Comparison of ENCODE assay signal across 1 cellular context in genomic region chr7:106568680-106569499, GRCh38.
TF ChIP-seq lines count a peak whose summit lies in the region.

No MANE protein-coding gene starts in this region.

TF ChIP-seq in K562, 482 proteins besides CTCF, POLR2A, EP300 and RAD21 (continued from another document and continues in another):
- peak; percentile 48; the same call in 1 of the 2 replicates for TF ChIP-seq HSF4 (CRISPR knock-in tag; IDR thresholded peaks at IDR 0.05; ENCODE audit: borderline replicate concordance)
- TF ChIP-seq NR2C2 (CRISPR knock-in tag; IDR thresholded peaks at IDR 0.05): no peak
- TF ChIP-seq NR2C2 (tag; IDR thresholded peaks at IDR 0.05): peak; percentile 87
- TF ChIP-seq CREB3 (tag; conservative IDR thresholded peaks at IDR 0.05; ENCODE audit: low read depth): peak; percentile 96
- peak; percentile 66; the same call in 1 of the 2 replicates for TF ChIP-seq VEZF1 (CRISPR knock-in tag; IDR thresholded peaks at IDR 0.05)
- TF ChIP-seq TSHZ1 (CRISPR knock-in tag; IDR thresholded peaks at IDR 0.05): peak; percentile 78; the same call in 1 of the 2 replicates
- no peak for TF ChIP-seq PURB (CRISPR knock-in tag; IDR thresholded peaks at IDR 0.05; ENCODE audit: low read depth)
- TF ChIP-seq TGIF2 (CRISPR knock-in tag; IDR thresholded peaks at IDR 0.05): no peak
- TF ChIP-seq ZNF224 (CRISPR knock-in tag; IDR thresholded peaks at IDR 0.05): no peak
- TF ChIP-seq PHF21A (IDR thresholded peaks at IDR 0.05; ENCODE audit: borderline replicate concordance, low read depth): peak; percentile 5; the same call in 1 of the 2 replicates
- TF ChIP-seq DDX20 (tag; IDR thresholded peaks at IDR 0.05; ENCODE audit: low read depth): peak; percentile 77; the same call in 1 of the 2 replicates
- TF ChIP-seq CREM (IDR thresholded peaks at IDR 0.05; ENCODE audit: low read depth): peak; percentile 75
- TF ChIP-seq ZNF23 (CRISPR knock-in tag; IDR thresholded peaks at IDR 0.05): peak; percentile 44; the same call in 1 of the 2 replicates
- no peak; the same call in 1 of the 2 replicates for TF ChIP-seq ZNF449 (CRISPR knock-in tag; IDR thresholded peaks at IDR 0.05)
- peak; percentile 36; the same call in 1 of the 2 replicates for TF ChIP-seq ELF1 (tag; IDR thresholded peaks at IDR 0.05)
- TF ChIP-seq DACH1 (IDR thresholded peaks at IDR 0.05; ENCODE audit: partially characterized antibody): peak; percentile 96
- TF ChIP-seq BCL6 (CRISPR knock-in tag; IDR thresholded peaks at IDR 0.05): peak; percentile 66; the same call in 1 of the 2 replicates
- TF ChIP-seq CEBPB (tag; IDR thresholded peaks at IDR 0.05): peak; percentile 100
- TF ChIP-seq ZBTB33 (CRISPR knock-in tag; IDR thresholded peaks at IDR 0.05): peak; percentile 29; the same call in 1 of the 2 replicates
- peak; percentile 58; the same call in 1 of the 2 replicates for TF ChIP-seq ELF4 (CRISPR knock-in tag; IDR thresholded peaks at IDR 0.05)
- TF ChIP-seq ZNF436 (CRISPR knock-in tag; IDR thresholded peaks at IDR 0.05): no peak
- TF ChIP-seq SOX6 (IDR thresholded peaks at IDR 0.05): peak; percentile 97
- peak; percentile 75; the same call in 1 of the 2 replicates for TF ChIP-seq THAP7 (CRISPR knock-in tag; IDR thresholded peaks at IDR 0.05)
- peak; percentile 82; the same call in 1 of the 2 replicates for TF ChIP-seq RUNX1 (IDR thresholded peaks at IDR 0.05; ENCODE audit: low read depth)
- peak; percentile 81; the same call in 1 of the 2 replicates for TF ChIP-seq RREB1 (CRISPR knock-in tag; IDR thresholded peaks at IDR 0.05)
- no peak for TF ChIP-seq CBX8 (IDR thresholded peaks at IDR 0.05; ENCODE audit: borderline replicate concordance, extremely low read depth, low read depth, low read length, poor library complexity, severe bottlenecking)
- peak; percentile 38 to 78; a peak in 1 of 4 replicates for TF ChIP-seq SRF (CRISPR knock-in tag; IDR thresholded peaks at IDR 0.05)
- TF ChIP-seq MAFK (IDR thresholded peaks at IDR 0.05; ENCODE audit: low read length): peak; percentile 95
- peak; percentile 64; the same call in 1 of the 2 replicates for TF ChIP-seq TCFL5 (CRISPR knock-in tag; conservative IDR thresholded peaks at IDR 0.05)
- TF ChIP-seq TEAD1 (CRISPR knock-in tag; IDR thresholded peaks at IDR 0.05): peak; percentile 73 to 94; a peak in 3 of 4 replicates
- peak; percentile 21; the same call in 1 of the 2 replicates for TF ChIP-seq ZNF354B (CRISPR knock-in tag; IDR thresholded peaks at IDR 0.05)
- peak; percentile 85 for TF ChIP-seq TRIM28 (IDR thresholded peaks at IDR 0.05)
- peak; percentile 96 for TF ChIP-seq NCOA1 (IDR thresholded peaks at IDR 0.05; ENCODE audit: low read depth)
- TF ChIP-seq POLR2AphosphoS5 (IDR thresholded peaks at IDR 0.05; ENCODE audit: control insufficient read depth, insufficient read depth, low read depth, low read length): peak; percentile 97
- peak; percentile 87 to 88 for TF ChIP-seq KDM1A (IDR thresholded peaks at IDR 0.05)
- peak; percentile 99 for TF ChIP-seq ESRRA (IDR thresholded peaks at IDR 0.05; ENCODE audit: borderline replicate concordance, low read depth)
- peak; percentile 31; the same call in 1 of the 2 replicates for TF ChIP-seq ZNF76 (CRISPR knock-in tag; IDR thresholded peaks at IDR 0.05; ENCODE audit: borderline replicate concordance)
- TF ChIP-seq XRCC5 (IDR thresholded peaks at IDR 0.05; ENCODE audit: low read depth, low read length): no peak; the same call in 1 of the 2 replicates
- no peak for TF ChIP-seq E2F4 (CRISPR knock-in tag; IDR thresholded peaks at IDR 0.05; ENCODE audit: low read depth)
- TF ChIP-seq ZEB2 (IDR thresholded peaks at IDR 0.05): peak; percentile 89
- peak; percentile 74 for TF ChIP-seq RFX5 (IDR thresholded peaks at IDR 0.05; ENCODE audit: low read depth, low read length)
- TF ChIP-seq POLR2B (IDR thresholded peaks at IDR 0.05; ENCODE audit: low read depth, partially characterized antibody): peak; percentile 64
- TF ChIP-seq GABPA (tag; conservative IDR thresholded peaks at IDR 0.05; ENCODE audit: low read depth): peak; percentile 48
- peak; percentile 98 for TF ChIP-seq SMARCA4 (IDR thresholded peaks at IDR 0.05)
- TF ChIP-seq SMC3 (conservative IDR thresholded peaks at IDR 0.05; ENCODE audit: insufficient read depth, low read depth, low read length): 0 out of 2 replicates have a peak, but pooled peaks have one; percentile 13
- peak; percentile 95 for TF ChIP-seq SMARCC2 (IDR thresholded peaks at IDR 0.05; ENCODE audit: low read depth)
- peak; percentile 100 for TF ChIP-seq NFRKB (IDR thresholded peaks at IDR 0.05; ENCODE audit: low read depth)
- 0 out of 2 replicates have a peak, but pooled peaks have one; percentile 37 for TF ChIP-seq POLR2G (IDR thresholded peaks at IDR 0.05; ENCODE audit: low read depth, low read length)
